In the genomic region with DNA sequence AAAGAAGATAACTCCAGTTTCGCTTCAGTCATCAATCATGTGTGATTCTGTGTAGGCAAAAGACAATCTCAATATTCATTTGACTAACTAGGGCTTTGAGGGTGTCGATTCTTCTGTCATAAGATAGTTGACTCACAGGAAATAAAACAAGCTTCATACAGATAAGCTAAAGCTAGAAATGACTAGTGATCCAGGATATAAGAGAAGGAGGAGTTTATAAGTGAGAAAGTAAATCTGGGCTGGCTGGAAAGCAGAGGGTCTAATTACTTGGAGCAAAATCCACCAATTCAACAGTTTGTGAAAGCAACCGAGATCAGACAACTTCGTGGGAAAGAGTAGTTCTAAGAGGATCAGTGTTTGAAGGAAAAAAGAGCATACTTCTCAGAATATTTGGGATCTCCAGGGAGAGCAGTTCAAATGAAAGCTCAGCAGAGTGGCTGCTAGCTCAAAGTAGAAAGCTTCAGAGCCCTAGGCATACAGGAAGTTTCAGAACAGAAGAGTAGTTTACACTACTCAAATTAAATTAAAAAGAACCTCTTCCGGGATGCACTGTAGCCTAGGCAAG, we compare ENCODE assay signal across 1 cellular context.
TF ChIP-seq lines count a peak whose summit lies in the region.

No MANE protein-coding gene starts in this region.

TF ChIP-seq in endothelial cell of umbilical vein, 7 proteins besides CTCF, POLR2A, EP300 and RAD21 (continued from another document):
- TF ChIP-seq, protein P1, sequence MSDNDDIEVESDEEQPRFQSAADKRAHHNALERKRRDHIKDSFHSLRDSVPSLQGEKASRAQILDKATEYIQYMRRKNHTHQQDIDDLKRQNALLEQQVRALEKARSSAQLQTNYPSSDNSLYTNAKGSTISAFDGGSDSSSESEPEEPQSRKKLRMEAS (IDR thresholded peaks at IDR 0.05; ENCODE audit: insufficient read depth, insufficient read length): no peak
- TF ChIP-seq GATA2 (IDR thresholded peaks at IDR 0.05; ENCODE audit: insufficient read depth, insufficient read length, low read depth, low read length): peak; percentile 69
- peak; percentile 63 for TF ChIP-seq FOS (IDR thresholded peaks at IDR 0.05; ENCODE audit: borderline replicate concordance, insufficient read depth, low read length)
- no peak for TF ChIP-seq POLR2AphosphoS5 (IDR thresholded peaks at IDR 0.05; ENCODE audit: insufficient read depth, low read depth, low read length)
